Comparison of ENCODE assay signal across 1 cellular context in the genomic region with DNA sequence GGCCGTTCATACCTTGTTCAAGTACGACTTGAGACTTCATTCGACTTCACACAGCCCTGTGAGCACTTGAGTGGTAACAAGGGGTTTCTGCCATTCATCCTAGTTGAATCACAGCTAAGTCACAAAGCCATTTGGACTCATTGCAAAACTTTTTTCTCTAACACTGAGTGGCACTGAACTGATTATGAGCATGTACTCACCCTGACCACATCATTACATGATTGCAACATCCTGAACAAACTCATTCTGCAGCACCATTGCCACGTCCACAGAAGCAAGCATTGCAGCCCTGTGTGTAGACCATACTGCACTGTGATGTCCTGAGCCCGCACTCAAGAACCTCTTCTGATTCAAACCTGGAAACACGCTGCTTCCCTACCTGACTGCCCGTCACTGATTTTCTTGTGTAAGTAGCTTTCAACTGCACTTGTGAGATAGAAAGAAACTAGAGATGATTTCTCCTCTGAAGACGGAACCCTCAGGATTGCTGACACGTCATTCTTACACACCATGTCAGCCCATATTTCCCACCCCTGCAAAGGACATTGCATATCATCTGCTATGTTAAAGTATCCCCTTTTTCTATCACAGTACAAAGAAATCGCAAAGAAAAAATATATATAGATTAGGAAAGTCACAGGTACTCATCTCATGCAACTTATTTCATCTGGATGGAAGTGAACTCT.
TF ChIP-seq lines count a peak whose summit lies in the region.

No MANE protein-coding gene starts in this region.

TF ChIP-seq in neural cell, 6 proteins besides CTCF, POLR2A, EP300 and RAD21:
- TF ChIP-seq POLR2AphosphoS5 (IDR thresholded peaks at IDR 0.05): no peak
- no peak for TF ChIP-seq EZH2 (IDR thresholded peaks at IDR 0.05; ENCODE audit: borderline replicate concordance, insufficient read depth, low read length, poor library complexity, severe bottlenecking)
- TF ChIP-seq, protein P1, sequence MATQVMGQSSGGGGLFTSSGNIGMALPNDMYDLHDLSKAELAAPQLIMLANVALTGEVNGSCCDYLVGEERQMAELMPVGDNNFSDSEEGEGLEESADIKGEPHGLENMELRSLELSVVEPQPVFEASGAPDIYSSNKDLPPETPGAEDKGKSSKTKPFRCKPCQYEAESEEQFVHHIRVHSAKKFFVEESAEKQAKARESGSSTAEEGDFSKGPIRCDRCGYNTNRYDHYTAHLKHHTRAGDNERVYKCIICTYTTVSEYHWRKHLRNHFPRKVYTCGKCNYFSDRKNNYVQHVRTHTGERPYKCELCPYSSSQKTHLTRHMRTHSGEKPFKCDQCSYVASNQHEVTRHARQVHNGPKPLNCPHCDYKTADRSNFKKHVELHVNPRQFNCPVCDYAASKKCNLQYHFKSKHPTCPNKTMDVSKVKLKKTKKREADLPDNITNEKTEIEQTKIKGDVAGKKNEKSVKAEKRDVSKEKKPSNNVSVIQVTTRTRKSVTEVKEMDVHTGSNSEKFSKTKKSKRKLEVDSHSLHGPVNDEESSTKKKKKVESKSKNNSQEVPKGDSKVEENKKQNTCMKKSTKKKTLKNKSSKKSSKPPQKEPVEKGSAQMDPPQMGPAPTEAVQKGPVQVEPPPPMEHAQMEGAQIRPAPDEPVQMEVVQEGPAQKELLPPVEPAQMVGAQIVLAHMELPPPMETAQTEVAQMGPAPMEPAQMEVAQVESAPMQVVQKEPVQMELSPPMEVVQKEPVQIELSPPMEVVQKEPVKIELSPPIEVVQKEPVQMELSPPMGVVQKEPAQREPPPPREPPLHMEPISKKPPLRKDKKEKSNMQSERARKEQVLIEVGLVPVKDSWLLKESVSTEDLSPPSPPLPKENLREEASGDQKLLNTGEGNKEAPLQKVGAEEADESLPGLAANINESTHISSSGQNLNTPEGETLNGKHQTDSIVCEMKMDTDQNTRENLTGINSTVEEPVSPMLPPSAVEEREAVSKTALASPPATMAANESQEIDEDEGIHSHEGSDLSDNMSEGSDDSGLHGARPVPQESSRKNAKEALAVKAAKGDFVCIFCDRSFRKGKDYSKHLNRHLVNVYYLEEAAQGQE (IDR thresholded peaks at IDR 0.05; ENCODE audit: borderline replicate concordance): no peak
- TF ChIP-seq MXI1 (conservative IDR thresholded peaks at IDR 0.05; ENCODE audit: poor library complexity, severe bottlenecking): no peak
- TF ChIP-seq TAF1 (IDR thresholded peaks at IDR 0.05; ENCODE audit: low read depth): no peak
- no peak for TF ChIP-seq SMC3 (conservative IDR thresholded peaks at IDR 0.05; ENCODE audit: poor library complexity)
TF ChIP-seq in neural cell: peak in this region for 0.
